ENCODE assay signal across 2 cellular contexts in genomic region chrX:56995271-56995994, GRCh38.
TF ChIP-seq lines count a peak whose summit lies in the region.

SPIN3 (minus strand) TSS chrX:56995541; CDS start chrX:56994947, 594 bp downstream.

TF ChIP-seq in Ishikawa, 13 proteins besides CTCF, POLR2A, EP300 and RAD21:
- TF ChIP-seq REST (IDR thresholded peaks at IDR 0.05; ENCODE audit: low read depth) (no peak), TAF1 (IDR thresholded peaks at IDR 0.05; ENCODE audit: low read depth) (peak; percentile 64), TEAD4 (IDR thresholded peaks at IDR 0.05) (no peak), MAX (IDR thresholded peaks at IDR 0.05) (peak; percentile 92)
TF ChIP-seq in Ishikawa: peak in this region for 2.

TF ChIP-seq in SK-N-SH, 30 proteins besides CTCF, POLR2A, EP300 and RAD21 (continued from another document):
- TF ChIP-seq USF2 (IDR thresholded peaks at IDR 0.05; ENCODE audit: borderline replicate concordance, low read depth, low read length) (no peak), NFIC (IDR thresholded peaks at IDR 0.05; ENCODE audit: borderline replicate concordance) (no peak), POLR2AphosphoS5 (IDR thresholded peaks at IDR 0.05; ENCODE audit: low read depth, low read length) (peak; percentile 78), GATA2 (CRISPR knock-in tag; IDR thresholded peaks at IDR 0.05) (no peak), MAX (IDR thresholded peaks at IDR 0.05; ENCODE audit: low read depth) (peak; percentile 96), NRF1 (IDR thresholded peaks at IDR 0.05; ENCODE audit: low read depth, low read length) (peak; percentile 56; the same call in 1 of the 2 replicates), PBX3 (IDR thresholded peaks at IDR 0.05) (no peak), TCF12 (IDR thresholded peaks at IDR 0.05) (no peak), CHD2 (IDR thresholded peaks at IDR 0.05; ENCODE audit: low read length, partially characterized antibody) (peak; percentile 82), TEAD4 (IDR thresholded peaks at IDR 0.05; ENCODE audit: borderline replicate concordance, insufficient read depth) (no peak), FOSL2 (IDR thresholded peaks at IDR 0.05; ENCODE audit: borderline replicate concordance, low read depth) (no peak), JUND (IDR thresholded peaks at IDR 0.05) (no peak), ELF1 (IDR thresholded peaks at IDR 0.05) (no peak), REST (IDR thresholded peaks at IDR 0.05; ENCODE audit: low read depth, low read length) (no peak; the same call in 1 of the 2 replicates), IRF3 (IDR thresholded peaks at IDR 0.05; ENCODE audit: low read depth, low read length) (no peak), RCOR1 (IDR thresholded peaks at IDR 0.05; ENCODE audit: low read length) (no peak), YY1 (IDR thresholded peaks at IDR 0.05; ENCODE audit: low read depth) (peak; percentile 49; the same call in 1 of the 2 replicates), MEF2A (IDR thresholded peaks at IDR 0.05; ENCODE audit: borderline replicate concordance, low read depth) (no peak)
